8 cellular contexts compared by ENCODE assay signal in the genomic region with DNA sequence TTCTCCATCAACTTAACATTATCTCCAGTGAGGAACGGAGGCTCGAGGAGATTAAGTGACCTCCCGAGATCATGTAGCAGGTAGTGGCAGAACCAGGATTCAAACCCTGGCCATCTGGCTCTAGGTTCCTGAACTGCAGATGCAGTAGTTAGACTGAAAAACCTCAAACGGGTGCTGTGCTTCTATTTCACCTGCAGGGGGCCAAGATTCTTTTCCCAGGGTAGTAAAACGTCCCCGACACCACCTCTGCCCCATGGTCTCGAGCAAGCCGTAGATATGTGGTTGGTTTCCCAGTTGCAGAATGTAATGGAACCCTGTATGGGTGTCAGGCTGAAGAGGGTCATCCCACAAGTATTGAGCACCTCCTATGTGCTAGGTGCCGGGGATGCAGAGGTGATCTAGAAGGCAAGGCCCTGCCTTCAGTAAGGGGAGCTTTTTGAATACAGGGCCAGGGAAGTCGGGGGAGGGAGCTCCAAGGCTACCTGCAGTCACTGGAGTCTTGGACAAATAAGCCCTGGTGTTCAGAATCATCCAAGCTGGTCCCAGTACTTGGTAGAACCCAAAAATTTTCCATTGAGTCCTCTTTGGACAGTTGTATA.
A peak's percentile ranks its signal among the peaks of the same experiment; 100 is the strongest.
DNase-seq lines count a peak whose midpoint lies in the region; ATAC-seq and TF ChIP-seq lines count a peak whose summit lies in the region.

No MANE protein-coding gene starts in this region.

- no peak overlapping the region for H3K4me3 Mint-ChIP-seq in CD14-positive monocyte
- no peak overlapping the region for H3K4me3 Mint-ChIP-seq in T-helper 1 cell treated with Interleukin-12 subunit alpha and Interleukin-12 subunit beta and Interleukin-4 antibody, amounts not matched to agents 30 μg/mL and 1 μg/mL, for 36 hours

- DNase-seq in CD14-positive monocyte (ENCODE audit: low spot score) (no peak), iPS-NIHi11 (ENCODE audit: low spot score) (peak; percentile 50)

- TF ChIP-seq CTCF in CD14-positive monocyte (IDR thresholded peaks at IDR 0.05) (peak; percentile 44), GM12875 (IDR thresholded peaks at IDR 0.05; ENCODE audit: borderline replicate concordance, insufficient read depth, low read depth, low read length) (peak; percentile 61; the same call in 1 of the 2 replicates)

- H3K27ac Mint-ChIP-seq in CD14-positive monocyte, result peak overlapping the region; percentile 69 to 99 (median 88)
- peak overlapping the region; percentile 31 for H3K27ac Mint-ChIP-seq in T-helper 1 cell treated with Interleukin-12 subunit alpha and Interleukin-12 subunit beta and Interleukin-4 antibody, amounts not matched to agents 30 μg/mL and 1 μg/mL, for 36 hours

- ATAC-seq in GM18907 (IDR thresholded peaks at IDR 0.05; ENCODE audit: unreplicated experiment) (no peak), HG03039 (IDR thresholded peaks at IDR 0.05; ENCODE audit: unreplicated experiment) (no peak), GM21423 (IDR thresholded peaks at IDR 0.05; ENCODE audit: unreplicated experiment) (no peak), GM18867 (IDR thresholded peaks at IDR 0.05; ENCODE audit: unreplicated experiment) (no peak)

- H3K4me1 Mint-ChIP-seq in CD14-positive monocyte, result peaks cover 85% of the 10 kb centered on the region
- H3K4me1 Mint-ChIP-seq in T-helper 1 cell treated with Interleukin-12 subunit alpha and Interleukin-12 subunit beta and Interleukin-4 antibody, amounts not matched to agents 30 μg/mL and 1 μg/mL, for 36 hours (ENCODE audit: low read depth), result peaks cover 47% of the 10 kb centered on the region

- peaks cover 30 to 51% of the 10 kb centered on the region in 2 donors for H3K36me3 Mint-ChIP-seq in CD14-positive monocyte
- H3K36me3 Mint-ChIP-seq in T-helper 1 cell treated with Interleukin-12 subunit alpha and Interleukin-12 subunit beta and Interleukin-4 antibody, amounts not matched to agents 30 μg/mL and 1 μg/mL, for 36 hours (ENCODE audit: low read depth), result peaks cover 19% of the 10 kb centered on the region

- no peaks in the 10 kb centered on the region for H3K27me3 Mint-ChIP-seq in CD14-positive monocyte (ENCODE audit: low read depth in 3 of 3)
- no peaks in the 10 kb centered on the region for H3K27me3 Mint-ChIP-seq in T-helper 1 cell treated with Interleukin-12 subunit alpha and Interleukin-12 subunit beta and Interleukin-4 antibody, amounts not matched to agents 30 μg/mL and 1 μg/mL, for 36 hours (ENCODE audit: low read depth)

- no peak overlapping the region for H3K4me3 ChIP-seq in GM12875 (ENCODE audit: low read depth, low read length)

- intact Hi-C loops in CD14-positive monocyte (cut with micrococcal nuclease), result loop anchor here in 1 of 2 donors (5.0 kb wide), 2 partner anchors 33 to 197 kb away; partner anchors contain the start of gene CHST11

- H3K9me3 Mint-ChIP-seq in CD14-positive monocyte, result peaks cover 0 to 2% (median 0%) of the 10 kb centered on the region in 7 donors
- H3K9me3 Mint-ChIP-seq in T-helper 1 cell treated with Interleukin-12 subunit alpha and Interleukin-12 subunit beta and Interleukin-4 antibody, amounts not matched to agents 30 μg/mL and 1 μg/mL, for 36 hours, result no peaks in the 10 kb centered on the region
